ENCODE assay signal across 8 cellular contexts in genomic region chr3:48222616-48223513, GRCh38.
DNase-seq lines count a peak whose midpoint lies in the region; ATAC-seq and TF ChIP-seq lines count a peak whose summit lies in the region.

Gene CAMP, plus strand, starts transcription at chr3:48223495. Its CDS starts 17 bp downstream, at chr3:48223512.

- peak within 1 kb of the TSS; percentile 62 for H3K27ac ChIP-seq in RWPE1

- ATAC-seq in HG02973 (IDR thresholded peaks at IDR 0.05; ENCODE audit: unreplicated experiment), result peak; percentile 40
- ATAC-seq in stimulated activated naive B cell treated with anti-CD40 and anti-IgM and Interleukin-4, amounts not matched to agents 10 μg/mL and 1 μg/mL and 100 μg/mL, for 72 hours (replicated peaks), result peak; percentile 74 to 76

- POLR2A ChIA-PET in RWPE1 (lab: Yijun Ruan, JAX; ENCODE audit: low non-redundant PET), result no interaction called here

- H3K4me1 Mint-ChIP-seq in stimulated activated naive B cell treated with anti-CD40 and anti-IgM and Interleukin-4, amounts not matched to agents 10 μg/mL and 1 μg/mL and 100 μg/mL, for 72 hours, result peaks cover 44 to 65% of the 10 kb centered on the region in 2 donors

- CTCF ChIA-PET in RWPE1 (lab: Yijun Ruan, JAX), result no interaction called here

- H3K4me3 Mint-ChIP-seq in stimulated activated naive B cell treated with anti-CD40 and anti-IgM and Interleukin-4, amounts not matched to agents 10 μg/mL and 1 μg/mL and 100 μg/mL, for 72 hours, result peak within 1 kb of the TSS; percentile 0 to 8

- DNase-seq in DMS153 (lab: John Stamatoyannopoulos, UW), result peak; percentile 44
- no peak for DNase-seq in DMS153 treated with DMSO at 0.1 percent for 48 hours (lab: John Stamatoyannopoulos, UW; ENCODE audit: unreplicated experiment)
- peak; percentile 69 for DNase-seq in RWPE1 (ENCODE audit: low spot score)
- peak; percentile 71 for DNase-seq in glomerular visceral epithelial cell (ENCODE audit: extremely low spot score)
- DNase-seq in stimulated activated naive B cell treated with anti-CD40 and anti-IgM and Interleukin-4, amounts not matched to agents 10 μg/mL and 1 μg/mL and 100 μg/mL, for 72 hours, result peak; percentile 20
- no peak for DNase-seq in cortex of kidney (lab: John Stamatoyannopoulos, UW)
- DNase-seq in retina, result no peak

- peaks cover 6 to 10% of the 10 kb centered on the region in 2 donors for H3K9me3 Mint-ChIP-seq in stimulated activated naive B cell treated with anti-CD40 and anti-IgM and Interleukin-4, amounts not matched to agents 10 μg/mL and 1 μg/mL and 100 μg/mL, for 72 hours

- peak within 1 kb of the TSS; percentile 57 for H3K27ac Mint-ChIP-seq in stimulated activated naive B cell treated with anti-CD40 and anti-IgM and Interleukin-4, amounts not matched to agents 10 μg/mL and 1 μg/mL and 100 μg/mL, for 72 hours

- no peak for TF ChIP-seq CTCF in RWPE1 (conservative IDR thresholded peaks at IDR 0.05; ENCODE audit: low read depth)

- H3K36me3 Mint-ChIP-seq in stimulated activated naive B cell treated with anti-CD40 and anti-IgM and Interleukin-4, amounts not matched to agents 10 μg/mL and 1 μg/mL and 100 μg/mL, for 72 hours, result peaks cover 5 to 6% of the 10 kb centered on the region in 2 donors

- no peaks in the 10 kb centered on the region for H3K27me3 Mint-ChIP-seq in stimulated activated naive B cell treated with anti-CD40 and anti-IgM and Interleukin-4, amounts not matched to agents 10 μg/mL and 1 μg/mL and 100 μg/mL, for 72 hours

Comparison
In these comparisons a context has a peak if more than half of its experiments do, and no peak if none do; other contexts are left out.
1. DNase-seq: peak in DMS153 (single experiment), RWPE1 (single experiment), glomerular visceral epithelial cell (single experiment) and stimulated activated naive B cell treated with anti-CD40 and anti-IgM and Interleukin-4, amounts not matched to agents 10 μg/mL and 1 μg/mL and 100 μg/mL, for 72 hours (single experiment); none in DMS153 treated with DMSO at 0.1 percent for 48 hours (single experiment), cortex of kidney (single experiment) and retina (single experiment).